2 cellular contexts compared by ENCODE assay signal in the genomic region with DNA sequence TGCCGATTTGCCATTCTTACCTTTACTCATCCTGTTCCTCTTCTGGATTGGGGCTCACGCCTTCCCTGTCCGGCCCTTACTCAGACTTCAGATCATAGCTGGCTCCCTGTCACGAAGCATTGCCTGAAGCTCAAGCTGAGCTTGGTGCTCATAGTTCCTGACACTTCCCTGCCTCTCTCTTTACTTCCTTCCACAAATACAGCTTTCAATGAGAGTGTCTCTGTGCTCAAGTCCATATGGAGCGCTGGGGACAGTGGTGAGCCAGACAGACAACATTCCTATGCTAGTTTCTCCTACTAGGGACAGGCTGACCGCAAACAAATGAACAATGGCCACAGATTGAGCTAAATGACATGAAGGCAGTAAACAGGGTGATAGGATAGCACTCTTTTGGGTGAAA.
TF ChIP-seq lines count a peak whose summit lies in the region.

No MANE protein-coding gene starts in this region.

TF ChIP-seq in GM23338, 12 proteins besides CTCF, POLR2A, EP300 and RAD21:
- TF ChIP-seq EZH2phosphoT487 (IDR thresholded peaks at IDR 0.05; ENCODE audit: unreplicated experiment) (no peak), ZNF331 (CRISPR knock-in tag; IDR thresholded peaks at IDR 0.05; ENCODE audit: low read depth) (no peak), NANOG (IDR thresholded peaks at IDR 0.05; ENCODE audit: borderline replicate concordance) (no peak), ZNF114 (CRISPR knock-in tag; IDR thresholded peaks at IDR 0.05) (no peak), POLR2AphosphoS5 (IDR thresholded peaks at IDR 0.05; ENCODE audit: low read depth) (no peak)

TF ChIP-seq in WTC11, 78 proteins besides CTCF, POLR2A, EP300 and RAD21:
- no peak for TF ChIP-seq ZNF138 (CRISPR knock-in tag; conservative IDR thresholded peaks at IDR 0.05)
TF ChIP-seq in WTC11: peak in this region for 0.
